Comparison of ENCODE assay signal across 31 cellular contexts in the genomic region with DNA sequence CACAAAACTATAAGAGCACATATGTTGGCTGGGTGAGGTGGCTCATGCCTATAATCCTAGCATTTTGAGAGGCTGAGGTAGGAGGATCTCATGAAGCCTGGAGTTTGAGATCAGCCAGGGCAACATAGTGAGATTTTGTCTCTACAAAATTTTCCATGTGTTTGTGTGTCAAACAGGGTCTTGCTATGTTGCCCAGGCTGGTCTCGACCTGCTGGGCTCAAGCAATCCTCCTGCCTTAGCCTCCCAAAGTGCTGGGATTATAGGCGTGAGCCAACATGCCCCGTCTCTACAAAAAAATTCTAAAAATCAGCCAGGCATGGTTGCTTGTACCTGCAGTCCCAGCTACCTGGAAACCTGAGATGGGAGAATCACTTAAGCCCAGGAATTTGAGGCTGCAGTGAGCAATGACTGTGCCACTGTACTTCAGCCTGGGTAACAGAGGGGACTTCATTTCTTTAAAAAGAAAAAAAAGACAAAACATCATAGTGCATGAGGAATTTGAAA.
"Had no signal": no experiment of that assay in that cellular context is flagged by ENCODE, and none has a peak within 500 bp of the region (broad histone marks: within the 10 kb centered on the region; RNA-seq: fewer than 3 reads in every experiment).

No MANE protein-coding gene starts in this region.

- H3K9me3 Mint-ChIP-seq: natural killer cell; nephron; neural progenitor cell; stimulated activated memory B cell treated with anti-CD40 and anti-IgM and Interleukin-4, amounts not matched to agents 10 μg/mL and 1 μg/mL and 100 μg/mL, for 72 hours; stimulated activated naive CD8-positive, alpha-beta T cell treated with anti-CD3 and anti-CD28 coated beads, Interleukin-15, amount 100 ng/mL, for 72 hours had no signal

- H3K27ac ChIP-seq: neural progenitor cell, ovary, parathyroid adenoma, psoas muscle, skin epidermis, spleen, suprapubic skin, testis, tibial artery, transverse colon, upper lobe of left lung, vagina had no signal

- H2AFZ ChIP-seq: neural progenitor cell, parathyroid adenoma had no signal

- DNase-seq: natural killer cell; occipital lobe; ovary; posterior cingulate gyrus; psoas muscle; right cardiac atrium; spleen; stimulated activated CD4-positive, alpha-beta T cell treated with anti-CD3 and anti-CD28 coated beads, Interleukin-12 subunit alpha, Interleukin-12 subunit beta, amount 100 ng/mL, for 4 hours; stimulated activated CD4-positive, alpha-beta T cell treated with anti-CD3 and anti-CD28 coated beads, Interleukin-1b, Interleukin-23, amount 100 ng/mL, for 48 hours; stimulated activated CD4-positive, alpha-beta T cell treated with anti-CD3 and anti-CD28 coated beads, Interleukin-4, amount 100 ng/mL, for 1 hour; stimulated activated CD4-positive, alpha-beta T cell treated with anti-CD3 and anti-CD28 coated beads, Interleukin-4, amount 100 ng/mL, for 4 hours; stimulated activated CD8-positive, alpha-beta memory T cell treated with anti-CD3 and anti-CD28 coated beads, Interleukin-4, amount 100 ng/mL, for 48 hours; stimulated activated naive CD4-positive, alpha-beta T cell; stimulated activated naive CD8-positive, alpha-beta T cell treated with anti-CD3 and anti-CD28 coated beads, Interleukin-15, amount 100 ng/mL, for 72 hours; stimulated activated naive CD8-positive, alpha-beta T cell treated with anti-CD3 and anti-CD28 coated beads, Interleukin-15, Interleukin-2, amounts not matched to agents 100 U/mL and 50 U/mL, for 24 hours; substantia nigra; testis; tibial artery; transverse colon; upper lobe of left lung had no signal

- FAIRE-seq: urothelium cell line had no signal

- H3K4me3 Mint-ChIP-seq: natural killer cell; nephron; neural progenitor cell; stimulated activated memory B cell treated with anti-CD40 and anti-IgM and Interleukin-4, amounts not matched to agents 10 μg/mL and 1 μg/mL and 100 μg/mL, for 72 hours; stimulated activated naive CD8-positive, alpha-beta T cell treated with anti-CD3 and anti-CD28 coated beads, Interleukin-15, amount 100 ng/mL, for 72 hours had no signal

- H3K9ac ChIP-seq: neural progenitor cell, parathyroid adenoma had no signal

- H3K4me1 ChIP-seq: neural progenitor cell, parathyroid adenoma, psoas muscle, spleen, suprapubic skin, testis, tibial artery, transverse colon, upper lobe of left lung, vagina had no signal

- H3K27ac Mint-ChIP-seq: natural killer cell; nephron; neural progenitor cell; progenitor cell of endocrine pancreas; stimulated activated memory B cell treated with anti-CD40 and anti-IgM and Interleukin-4, amounts not matched to agents 10 μg/mL and 1 μg/mL and 100 μg/mL, for 72 hours; stimulated activated naive CD8-positive, alpha-beta T cell treated with anti-CD3 and anti-CD28 coated beads, Interleukin-15, amount 100 ng/mL, for 72 hours had no signal

- H3K27me3 Mint-ChIP-seq: progenitor cell of endocrine pancreas; stimulated activated memory B cell treated with anti-CD40 and anti-IgM and Interleukin-4, amounts not matched to agents 10 μg/mL and 1 μg/mL and 100 μg/mL, for 72 hours; stimulated activated naive CD8-positive, alpha-beta T cell treated with anti-CD3 and anti-CD28 coated beads, Interleukin-15, amount 100 ng/mL, for 72 hours had no signal

- H3K9me3 ChIP-seq: ovary, psoas muscle, spleen, suprapubic skin, testis, tibial artery, transverse colon, upper lobe of left lung, vagina had no signal

- H3K4me3 ChIP-seq: neural progenitor cell, ovary, psoas muscle, skin epidermis, smooth muscle cell, spleen, suprapubic skin, testis, tibial artery, transverse colon, upper lobe of left lung, vagina had no signal

- H3K36me3 ChIP-seq: ovary had no signal

- H3K4me2 ChIP-seq: neural progenitor cell, smooth muscle cell had no signal

- H3K4me1 Mint-ChIP-seq: nephron; neural progenitor cell; stimulated activated memory B cell treated with anti-CD40 and anti-IgM and Interleukin-4, amounts not matched to agents 10 μg/mL and 1 μg/mL and 100 μg/mL, for 72 hours; stimulated activated naive CD8-positive, alpha-beta T cell treated with anti-CD3 and anti-CD28 coated beads, Interleukin-15, amount 100 ng/mL, for 72 hours had no signal

- ATAC-seq: natural killer cell; psoas muscle; right cardiac atrium; sciatic nerve; stimulated activated memory B cell treated with anti-CD40 and anti-IgM and Interleukin-4, amounts not matched to agents 10 μg/mL and 1 μg/mL and 100 μg/mL, for 72 hours; stimulated activated naive CD8-positive, alpha-beta T cell treated with anti-CD3 and anti-CD28 coated beads, Interleukin-15, amount 100 ng/mL, for 72 hours; stimulated activated naive CD8-positive, alpha-beta T cell treated with anti-CD3 and anti-CD28 coated beads, Interleukin-15, Interleukin-2, amounts not matched to agents 100 U/mL and 50 U/mL, for 24 hours had no signal

- H3K27me3 ChIP-seq: neural progenitor cell, ovary, spleen, suprapubic skin, testis, tibial artery, transverse colon, upper lobe of left lung, vagina had no signal
